ENCODE assay signal across 8 cellular contexts in genomic region chr19:1847348-1847683, GRCh38. TPM values are rescaled to one million over a fixed set of nuclear protein-coding genes. Genes with fewer than 3 reads are reported as not detected.
DNase-seq lines count a peak whose midpoint lies in the region; TF ChIP-seq lines count a peak whose summit lies in the region.

No MANE protein-coding gene starts in this region.

- H3K27me3 ChIP-seq in BJ (ENCODE audit: control insufficient read depth, insufficient read depth, low read length) (no peaks in the 10 kb centered on the region), MG63 (no peaks in the 10 kb centered on the region), neural cell (ENCODE audit: insufficient read depth, low read depth, low read length) (no peaks in the 10 kb centered on the region)
- H3K27me3 ChIP-seq in effector memory CD4-positive, alpha-beta T cell (replicated peaks; ENCODE audit: control insufficient read depth, insufficient read depth, low read length, poor library complexity, severe bottlenecking): no peaks in the 10 kb centered on the region

- no peaks in the 10 kb centered on the region for H3K9me2 ChIP-seq in neural cell (ENCODE audit: insufficient read depth, low read length)

- peaks cover 3% of the 10 kb centered on the region for H3K36me3 ChIP-seq in BJ (ENCODE audit: control insufficient read depth, insufficient read depth, low read length)
- H3K36me3 ChIP-seq in MG63: no peaks in the 10 kb centered on the region; the same call in 1 of the 2 replicates
- peaks cover 15% of the 10 kb centered on the region for H3K36me3 ChIP-seq in effector memory CD4-positive, alpha-beta T cell (ENCODE audit: control insufficient read depth, insufficient read depth, low read length)
- no peaks in the 10 kb centered on the region for H3K36me3 ChIP-seq in neural cell (ENCODE audit: insufficient read depth, low read length)

- no peak for TF ChIP-seq CTCF in BJ (IDR thresholded peaks at IDR 0.05; ENCODE audit: insufficient read depth, low read depth, low read length)
- no peak for TF ChIP-seq CTCF in neural cell (IDR thresholded peaks at IDR 0.05; ENCODE audit: poor library complexity, severe bottlenecking)
- no peak for TF ChIP-seq CTCF in GM13977 (IDR thresholded peaks at IDR 0.05; ENCODE audit: extremely low read depth, insufficient read depth, missing control alignments)

- no peak for DNase-seq in BJ (ENCODE audit: low read depth)
- no peak for DNase-seq in MG63
- DNase-seq in effector memory CD4-positive, alpha-beta T cell: no peak
- no peak for DNase-seq in A172 (ENCODE audit: low spot score)
- DNase-seq in GM13977 (ENCODE audit: low spot score): no peak
- DNase-seq in AG08396 (ENCODE audit: low spot score): no peak
- no peak for DNase-seq in SIG-M5 (lab: John Stamatoyannopoulos, UW)

- CTCF ChIA-PET in BJ (lab: Yijun Ruan, JAX): interaction anchor here (0.6 to 2.6 kb wide), 3 partner anchors 8 to 19 kb away, joined by 3 to 19 read pairs (median 7); no protein-coding TSS in a partner anchor

- TF ChIP-seq EP300 in neural cell (conservative IDR thresholded peaks at IDR 0.05; ENCODE audit: poor library complexity, severe bottlenecking): no peak

- H3K4me2 ChIP-seq in neural cell (ENCODE audit: low read length): peak overlapping the region; percentile 94

- in situ Hi-C loops in GM13977 (cut with MboI; ENCODE audit: low pct_unique_long_range_greater_than_20kb, low sequenced_read_pairs, unreplicated experiment): no loop called here

- no peak for TF ChIP-seq RAD21 in neural cell (conservative IDR thresholded peaks at IDR 0.05)

- peaks cover 32% of the 10 kb centered on the region for H3K79me2 ChIP-seq in neural cell (replicated peaks; ENCODE audit: insufficient read depth, low read length)

- peaks cover 47% of the 10 kb centered on the region for H3K4me1 ChIP-seq in effector memory CD4-positive, alpha-beta T cell (ENCODE audit: control insufficient read depth, insufficient read depth, low read length, poor library complexity, severe bottlenecking)

- H3K27ac ChIP-seq in effector memory CD4-positive, alpha-beta T cell (ENCODE audit: insufficient read depth, low read length, poor library complexity, severe bottlenecking): peak overlapping the region; percentile 98
- H3K27ac ChIP-seq in neural cell (ENCODE audit: low read length): peak overlapping the region; percentile 91

- no peaks in the 10 kb centered on the region for H3F3A ChIP-seq in neural cell (ENCODE audit: insufficient read depth, low read length, poor library complexity, severe bottlenecking)

- no peak overlapping the region for H2AFZ ChIP-seq in neural cell (ENCODE audit: low read depth, low read length)

- no peaks in the 10 kb centered on the region for H4K20me1 ChIP-seq in neural cell (ENCODE audit: insufficient read depth)

- no peaks in the 10 kb centered on the region for H3K9me3 ChIP-seq in MG63
- no peaks in the 10 kb centered on the region for H3K9me3 ChIP-seq in effector memory CD4-positive, alpha-beta T cell (ENCODE audit: control insufficient read depth, low read length)
- no peaks in the 10 kb centered on the region for H3K9me3 ChIP-seq in neural cell (ENCODE audit: low read length)

- peak overlapping the region; percentile 93 for H3K9ac ChIP-seq in neural cell (ENCODE audit: low read length)

- POLR2A ChIA-PET in BJ (lab: Charles Lee): no interaction called here

- H3K4me3 ChIP-seq in BJ (ENCODE audit: low read depth, low read length) (peak overlapping the region; percentile 91), MG63 (peak overlapping the region; percentile 87), neural cell (ENCODE audit: low read length) (peak overlapping the region; percentile 96)
- H3K4me3 ChIP-seq in effector memory CD4-positive, alpha-beta T cell (ENCODE audit: insufficient read depth, low read depth, low read length, poor library complexity, severe bottlenecking): peak overlapping the region; percentile 86

TF ChIP-seq in neural cell, 6 proteins besides CTCF, POLR2A, EP300 and RAD21:
- no peak for TF ChIP-seq POLR2AphosphoS5 (IDR thresholded peaks at IDR 0.05)

RNA-seq across cellular contexts. Expression of gene REXO1, which starts 1.0 kb away (rescaled TPM):
- polyA plus RNA-seq in BJ (2011; rRNA removed): 4.6 and 11.0 TPM in 2 replicates
- 10.8 and 12.1 TPM in 2 replicates for polyA minus RNA-seq in BJ (2011; rRNA and poly(A)+ RNA removed)
- total RNA-seq in MG63 (2014; rRNA removed; shearing (Covaris generic); ENCODE audit: low replicate concordance): 2.2 and 4.4 TPM in 2 replicates
- polyA plus RNA-seq in neural cell: 9.2 and 18.5 TPM in 2 replicates
- polyA minus RNA-seq in neural cell: 14.6 and 20.7 TPM in 2 replicates
- 8.0 and 30.4 TPM in 2 replicates for total RNA-seq in A172 (2014; rRNA removed; shearing (Covaris generic))

RNA-seq across cellular contexts. Expression of gene KLF16, which starts 16.1 kb away (rescaled TPM):
- polyA plus RNA-seq in BJ (2011; rRNA removed) (3.7 and 5.7 TPM in 2 replicates), neural cell (2.2 and 3.5 TPM in 2 replicates)
- polyA minus RNA-seq in BJ (2011; rRNA and poly(A)+ RNA removed): 2.3 and 3.2 TPM in 2 replicates
- total RNA-seq in MG63 (2014; rRNA removed; shearing (Covaris generic); ENCODE audit: low replicate concordance): 8.1 and 12.6 TPM in 2 replicates
- 1.3 and 5.6 TPM in 2 replicates for polyA minus RNA-seq in neural cell
- 8.2 and 11.5 TPM in 2 replicates for total RNA-seq in A172 (2014; rRNA removed; shearing (Covaris generic))

RNA-seq across cellular contexts. Expression of gene ATP8B3, which starts 35.2 kb away (rescaled TPM):
- 2.7 and 4.6 TPM in 2 replicates for polyA plus RNA-seq in BJ (2011; rRNA removed)
- 2.9 and 3.9 TPM in 2 replicates for polyA minus RNA-seq in BJ (2011; rRNA and poly(A)+ RNA removed)
- not detected in 2 replicates for total RNA-seq in MG63 (2014; rRNA removed; shearing (Covaris generic); ENCODE audit: low replicate concordance)
- 0.74 and 1.5 TPM in 2 replicates for polyA plus RNA-seq in neural cell
- polyA minus RNA-seq in neural cell: not detected in 2 replicates
- total RNA-seq in A172 (2014; rRNA removed; shearing (Covaris generic)): 8.6 and 12.4 TPM in 2 replicates

RNA-seq across cellular contexts. Expression of gene ABHD17A, which starts 38.0 kb away (rescaled TPM):
- polyA plus RNA-seq in BJ (2011; rRNA removed): 34.3 and 48.8 TPM in 2 replicates
- polyA minus RNA-seq in BJ (2011; rRNA and poly(A)+ RNA removed): 8.5 and 10.0 TPM in 2 replicates
- total RNA-seq in MG63 (2014; rRNA removed; shearing (Covaris generic); ENCODE audit: low replicate concordance): 51.7 and 70.7 TPM in 2 replicates
- polyA plus RNA-seq in neural cell: 116 and 140 TPM in 2 replicates
- 49.9 and 68.2 TPM in 2 replicates for polyA minus RNA-seq in neural cell
- total RNA-seq in A172 (2014; rRNA removed; shearing (Covaris generic)): 72.6 and 120 TPM in 2 replicates

RNA-seq across cellular contexts. Expression of gene ADAT3, which starts 57.9 kb away (rescaled TPM):
- polyA plus RNA-seq in BJ (2011; rRNA removed) (0.56 and 0.64 TPM in 2 replicates), neural cell (1.6 TPM in 2 replicates)
- 0.36 and 0.66 TPM in 2 replicates for polyA minus RNA-seq in BJ (2011; rRNA and poly(A)+ RNA removed)
- 3.6 TPM in 1 of 2 replicates, not detected in the other for total RNA-seq in MG63 (2014; rRNA removed; shearing (Covaris generic); ENCODE audit: low replicate concordance)
- 2.4 and 2.7 TPM in 2 replicates for polyA minus RNA-seq in neural cell
- total RNA-seq in A172 (2014; rRNA removed; shearing (Covaris generic)): 2.3 and 3.7 TPM in 2 replicates
